ENCODE assay signal across 1 cellular context in genomic region chr2:73070651-73071451, GRCh38.
A peak's percentile ranks its signal among the peaks of the same experiment; 100 is the strongest.
TF ChIP-seq lines count a peak whose summit lies in the region.

No MANE protein-coding gene starts in this region.

TF ChIP-seq in GM12878, 131 proteins besides CTCF, POLR2A, EP300 and RAD21 (continued from another document):
- 0 out of 2 replicates have a peak, but pooled peaks have one; percentile 54 for TF ChIP-seq E2F4 (IDR thresholded peaks at IDR 0.05; ENCODE audit: low read depth, low read length)
- no peak for TF ChIP-seq MAX (IDR thresholded peaks at IDR 0.05; ENCODE audit: low read depth, low read length)
- TF ChIP-seq DPF2 (IDR thresholded peaks at IDR 0.05): peak; percentile 100
- TF ChIP-seq FOS (IDR thresholded peaks at IDR 0.05; ENCODE audit: borderline replicate concordance, extremely low read depth, insufficient read length): peak; percentile 91
- TF ChIP-seq STAT1 (conservative IDR thresholded peaks at IDR 0.05): no peak
- TF ChIP-seq SKIL (IDR thresholded peaks at IDR 0.05; ENCODE audit: low read depth, poor library complexity, severe bottlenecking): no peak
- TF ChIP-seq ZBED1 (IDR thresholded peaks at IDR 0.05; ENCODE audit: borderline replicate concordance): no peak
- no peak; the same call in none of the 2 replicates for TF ChIP-seq IKZF1 (conservative IDR thresholded peaks at IDR 0.05)
- TF ChIP-seq NFYA (IDR thresholded peaks at IDR 0.05; ENCODE audit: borderline replicate concordance, low read depth, low read length): peak; percentile 82
- no peak for TF ChIP-seq EZH2 (IDR thresholded peaks at IDR 0.05; ENCODE audit: borderline replicate concordance, control insufficient read depth, low read depth, low read length)
- TF ChIP-seq POLR2AphosphoS5 (IDR thresholded peaks at IDR 0.05; ENCODE audit: low read length): no peak
- 0 out of 2 replicates have a peak, but pooled peaks have one; percentile 10 for TF ChIP-seq TBL1XR1 (IDR thresholded peaks at IDR 0.05; ENCODE audit: low read depth, low read length)
- TF ChIP-seq ZNF207 (IDR thresholded peaks at IDR 0.05; ENCODE audit: borderline replicate concordance): peak; percentile 40; the same call in 1 of the 2 replicates
- TF ChIP-seq JUNB (IDR thresholded peaks at IDR 0.05): no peak
- TF ChIP-seq KLF5 (IDR thresholded peaks at IDR 0.05; ENCODE audit: partially characterized antibody): no peak
- TF ChIP-seq ASH2L (IDR thresholded peaks at IDR 0.05; ENCODE audit: borderline replicate concordance, low read depth): no peak
